34 cellular contexts compared by ENCODE assay signal in the genomic region with DNA sequence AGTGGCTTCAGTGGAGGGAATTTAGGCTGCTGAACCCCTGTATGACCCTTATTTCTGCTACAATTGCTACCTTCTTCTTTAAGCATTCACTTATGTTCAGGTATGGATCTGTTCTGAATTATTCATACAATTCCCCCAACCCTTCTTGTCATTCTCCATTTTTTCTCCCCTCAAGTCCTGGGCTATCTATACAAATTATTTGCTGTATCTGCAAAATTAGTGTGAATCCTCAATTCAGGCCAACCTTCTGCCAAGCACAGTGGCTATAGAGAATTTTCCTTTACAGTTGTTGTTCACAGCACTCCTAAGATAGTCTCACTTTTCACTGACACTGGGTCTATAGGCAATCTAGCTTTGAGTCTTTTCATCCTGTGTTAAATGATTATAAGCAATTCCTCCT.
"Had no signal": no experiment of that assay in that cellular context is flagged by ENCODE, and none has a peak within 500 bp of the region (broad histone marks: within the 10 kb centered on the region; RNA-seq: fewer than 3 reads in every experiment).

No MANE protein-coding gene starts in this region.

- H3K9me3 ChIP-seq: MG63 had no signal

- H3K4me3 ChIP-seq: MG63 had no signal

- H3K36me3 ChIP-seq: MG63 had no signal

- DNase-seq: MG63, MM.1S, MV-4-11, NCI-H1048, NCI-H1092, NCI-H1092 treated with DMSO at 0.1 percent for 48 hours, NCI-H1105, NCI-H1105 treated with DMSO at 0.1 percent for 48 hours, NCI-H1417, NCI-H1417 treated with DMSO at 0.1 percent for 48 hours, NCI-H1436, NCI-H1436 treated with DMSO at 0.1 percent for 48 hours, NCI-H146, NCI-H1694, NCI-H1694 treated with DMSO at 0.1 percent for 48 hours, NCI-H187, NCI-H187 treated with DMSO at 0.1 percent for 48 hours, NCI-H1930, NCI-H2029, NCI-H2029 treated with DMSO at 0.1 percent for 48 hours, NCI-H2081, NCI-H2081 treated with DMSO at 0.1 percent for 48 hours, NCI-H2107, NCI-H2171, NCI-H2171 treated with DMSO at 0.1 percent for 48 hours, NCI-H2227 treated with DMSO at 0.1 percent for 48 hours, NCI-H226, NCI-H345, NCI-H446, NCI-H446 treated with DMSO at 0.1 percent for 48 hours, NCI-H510A, NCI-H510A treated with DMSO at 0.1 percent for 48 hours, NCI-H524 treated with DMSO at 0.1 percent for 48 hours, NCI-H526 had no signal

- H3K27me3 ChIP-seq: MG63 had no signal
